In the genomic region with DNA sequence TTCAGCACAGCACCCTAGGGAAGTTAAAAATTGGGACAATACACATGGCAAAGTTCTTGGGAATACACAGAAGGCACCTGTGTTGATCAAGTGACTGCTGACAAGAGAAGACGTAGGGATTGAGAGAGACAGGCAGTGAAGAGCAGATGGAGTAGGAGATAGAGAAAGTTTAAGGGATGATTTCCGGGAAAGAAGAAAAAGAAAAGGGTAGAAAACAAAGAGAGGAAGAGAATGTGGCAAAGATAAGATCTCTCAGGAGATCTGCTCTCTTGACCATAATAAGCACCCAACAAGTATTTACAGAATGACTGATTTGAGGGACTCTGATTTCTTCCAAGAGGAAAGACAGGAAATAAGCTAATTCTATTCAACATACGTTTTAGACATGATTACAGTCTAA, we compare ENCODE assay signal across 1 cellular context.
TF ChIP-seq lines count a peak whose summit lies in the region.

No MANE protein-coding gene starts in this region.

TF ChIP-seq in endothelial cell of umbilical vein, 7 proteins besides CTCF, POLR2A, EP300 and RAD21:
- TF ChIP-seq JUN (IDR thresholded peaks at IDR 0.05; ENCODE audit: borderline replicate concordance, insufficient read depth, insufficient read length, low read depth): peak; percentile 75
- TF ChIP-seq, protein P1, sequence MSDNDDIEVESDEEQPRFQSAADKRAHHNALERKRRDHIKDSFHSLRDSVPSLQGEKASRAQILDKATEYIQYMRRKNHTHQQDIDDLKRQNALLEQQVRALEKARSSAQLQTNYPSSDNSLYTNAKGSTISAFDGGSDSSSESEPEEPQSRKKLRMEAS (IDR thresholded peaks at IDR 0.05; ENCODE audit: insufficient read depth, insufficient read length): no peak
- no peak for TF ChIP-seq MYC (IDR thresholded peaks at IDR 0.05; ENCODE audit: low read depth, low read length)
- TF ChIP-seq POLR2AphosphoS5 (IDR thresholded peaks at IDR 0.05; ENCODE audit: insufficient read depth, low read depth, low read length): peak; percentile 73
- TF ChIP-seq GATA2 (IDR thresholded peaks at IDR 0.05; ENCODE audit: insufficient read depth, insufficient read length, low read depth, low read length): peak; percentile 100
- peak; percentile 41 for TF ChIP-seq FOS (IDR thresholded peaks at IDR 0.05; ENCODE audit: borderline replicate concordance, insufficient read depth, low read length)
- TF ChIP-seq EZH2 (IDR thresholded peaks at IDR 0.05; ENCODE audit: borderline replicate concordance, low read depth, low read length, severe bottlenecking): no peak
